ENCODE assay signal across 10 cellular contexts in the genomic region with DNA sequence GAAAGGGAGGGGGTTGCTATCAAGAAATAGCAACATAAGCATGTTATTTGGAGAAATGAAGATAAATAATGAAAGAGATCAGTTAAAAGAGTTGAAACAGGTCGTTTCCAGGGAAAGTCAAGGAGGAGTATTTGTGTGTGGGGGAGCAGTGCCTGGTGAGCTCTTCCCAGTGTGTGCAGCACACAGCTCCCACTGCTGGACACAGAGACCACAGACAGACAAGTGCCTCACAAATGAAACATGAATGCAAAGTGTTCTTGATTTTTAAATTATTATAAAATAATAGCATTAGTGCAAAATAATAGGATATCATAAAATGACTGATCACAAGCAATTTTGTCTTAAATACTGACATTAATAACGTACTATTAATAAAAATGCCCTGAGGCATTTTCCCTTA. TPM values are rescaled to one million over a fixed set of nuclear protein-coding genes. Genes with fewer than 3 reads are reported as not detected.
DNase-seq lines count a peak whose midpoint lies in the region; ATAC-seq, FAIRE-seq and TF ChIP-seq lines count a peak whose summit lies in the region.
"Had no signal": no experiment of that assay in that cellular context is flagged by ENCODE, and none has a peak within 500 bp of the region (broad histone marks: within the 10 kb centered on the region; RNA-seq: fewer than 3 reads in every experiment).

No MANE protein-coding gene starts in this region.

- FAIRE-seq in urothelium cell line (lab: Jason Lieb, UNC): no peak

- no peaks in the 10 kb centered on the region for H3K4me1 ChIP-seq in cardiac muscle cell (ENCODE audit: low read depth)
- peaks cover 13% of the 10 kb centered on the region for H3K4me1 ChIP-seq in left ventricle myocardium inferior

- intact Hi-C loops in cardiac septum (cut with DNase I) (no loop called here), left ventricle myocardium inferior (cut with micrococcal nuclease) (no loop called here)

- H3K27me3 ChIP-seq in cardiac muscle cell (no peaks in the 10 kb centered on the region), left ventricle myocardium inferior (ENCODE audit: low read depth) (no peaks in the 10 kb centered on the region)

- H3K36me3 ChIP-seq in cardiac muscle cell (peaks cover 2% of the 10 kb centered on the region), left ventricle myocardium inferior (peaks cover 50% of the 10 kb centered on the region)

- H3K9me3 ChIP-seq in cardiac muscle cell (ENCODE audit: low read depth) (no peaks in the 10 kb centered on the region), left ventricle myocardium inferior (replicated peaks) (peaks cover 6% of the 10 kb centered on the region)

- ATAC-seq in HG03025 (IDR thresholded peaks at IDR 0.05; ENCODE audit: low FRiP score, unreplicated experiment) (no peak), GM21526 (IDR thresholded peaks at IDR 0.05; ENCODE audit: low FRiP score, unreplicated experiment) (no peak)

- H3K4me3 ChIP-seq in cardiac muscle cell (no peak overlapping the region), left ventricle myocardium inferior (no peak overlapping the region)
- H3K4me3 ChIP-seq: skin epidermis had no signal

- H3K27ac ChIP-seq in cardiac muscle cell (no peak overlapping the region), VCaP (no peak overlapping the region), left ventricle myocardium inferior (replicated peaks) (no peak overlapping the region)
- H3K27ac ChIP-seq: skin epidermis had no signal

- TF ChIP-seq CTCF in cardiac muscle cell (IDR thresholded peaks at IDR 0.05; ENCODE audit: low read depth, low read length) (peak; percentile 53), VCaP (conservative IDR thresholded peaks at IDR 0.05) (peak; percentile 73), left ventricle myocardium inferior (IDR thresholded peaks at IDR 0.05; ENCODE audit: borderline replicate concordance) (peak; percentile 57)

- DNase-seq in cardiac muscle cell (ENCODE audit: low read depth in 1 of 2, low spot score in 1 of 2): peak in 1 of 2 donors; percentile 61
- no peak for DNase-seq in cardiac septum (ENCODE audit: low spot score)
- DNase-seq in left ventricle myocardium inferior: no peak
- DNase-seq in urothelium cell line (ENCODE audit: low spot score): peak; percentile 20
- no peak for DNase-seq in activated T-cell treated with anti-CD3 and anti-CD28 coated beads for 4 hours
- DNase-seq: Calu3 had no signal

RNA-seq across cellular contexts. Expression of a gene that starts 40.8 kb away (rescaled TPM):
- total RNA-seq in cardiac muscle cell (21.4 and 35.6 TPM in 2 replicates), cardiac septum (30.9 TPM), left ventricle myocardium inferior (45.8 TPM)
- polyA plus RNA-seq in cardiac muscle cell: 20.7 and 29.1 TPM in 2 replicates
